ENCODE assay signal across 3 cellular contexts in the genomic region with DNA sequence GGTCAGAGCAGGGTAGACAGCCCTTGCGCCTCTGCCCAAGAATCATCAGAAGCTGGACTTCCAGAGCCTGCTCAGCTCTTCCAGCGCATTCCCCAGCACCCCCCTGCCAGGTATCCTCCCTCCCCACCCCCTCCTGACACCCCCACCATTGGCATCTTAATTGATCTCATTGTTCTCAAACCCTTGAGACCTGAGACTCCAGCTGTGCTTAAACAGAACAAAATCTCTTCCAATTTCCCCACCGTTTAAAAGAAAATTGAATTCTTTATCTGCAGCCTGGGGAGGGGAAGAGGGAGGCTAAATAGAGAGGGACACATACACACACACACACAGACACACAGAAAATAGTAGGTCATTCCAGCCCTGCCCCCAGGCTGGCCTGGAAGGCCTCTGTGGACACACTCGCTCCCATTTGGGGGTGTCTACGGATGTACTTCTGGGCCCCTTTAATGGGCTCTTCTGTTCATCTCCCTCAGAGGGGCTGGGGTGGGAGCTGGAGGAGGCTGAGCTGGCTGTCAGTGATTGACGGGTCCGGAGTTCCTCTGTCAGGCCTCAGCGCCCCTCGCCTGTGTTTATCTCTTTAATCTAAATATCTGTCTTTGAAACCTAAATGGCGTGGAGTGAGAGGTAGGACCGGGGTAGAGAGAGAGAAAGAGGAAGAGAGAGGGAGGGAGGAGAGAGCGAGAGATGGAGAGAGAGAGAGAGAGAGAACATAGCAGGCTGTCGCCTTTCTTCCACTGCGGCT.
A peak's percentile ranks its signal among the peaks of the same experiment; 100 is the strongest.
TF ChIP-seq lines count a peak whose summit lies in the region.

No MANE protein-coding gene starts in this region.

TF ChIP-seq in SK-N-SH, 30 proteins besides CTCF, POLR2A, EP300 and RAD21 (continued from another document):
- TF ChIP-seq, protein P1, sequence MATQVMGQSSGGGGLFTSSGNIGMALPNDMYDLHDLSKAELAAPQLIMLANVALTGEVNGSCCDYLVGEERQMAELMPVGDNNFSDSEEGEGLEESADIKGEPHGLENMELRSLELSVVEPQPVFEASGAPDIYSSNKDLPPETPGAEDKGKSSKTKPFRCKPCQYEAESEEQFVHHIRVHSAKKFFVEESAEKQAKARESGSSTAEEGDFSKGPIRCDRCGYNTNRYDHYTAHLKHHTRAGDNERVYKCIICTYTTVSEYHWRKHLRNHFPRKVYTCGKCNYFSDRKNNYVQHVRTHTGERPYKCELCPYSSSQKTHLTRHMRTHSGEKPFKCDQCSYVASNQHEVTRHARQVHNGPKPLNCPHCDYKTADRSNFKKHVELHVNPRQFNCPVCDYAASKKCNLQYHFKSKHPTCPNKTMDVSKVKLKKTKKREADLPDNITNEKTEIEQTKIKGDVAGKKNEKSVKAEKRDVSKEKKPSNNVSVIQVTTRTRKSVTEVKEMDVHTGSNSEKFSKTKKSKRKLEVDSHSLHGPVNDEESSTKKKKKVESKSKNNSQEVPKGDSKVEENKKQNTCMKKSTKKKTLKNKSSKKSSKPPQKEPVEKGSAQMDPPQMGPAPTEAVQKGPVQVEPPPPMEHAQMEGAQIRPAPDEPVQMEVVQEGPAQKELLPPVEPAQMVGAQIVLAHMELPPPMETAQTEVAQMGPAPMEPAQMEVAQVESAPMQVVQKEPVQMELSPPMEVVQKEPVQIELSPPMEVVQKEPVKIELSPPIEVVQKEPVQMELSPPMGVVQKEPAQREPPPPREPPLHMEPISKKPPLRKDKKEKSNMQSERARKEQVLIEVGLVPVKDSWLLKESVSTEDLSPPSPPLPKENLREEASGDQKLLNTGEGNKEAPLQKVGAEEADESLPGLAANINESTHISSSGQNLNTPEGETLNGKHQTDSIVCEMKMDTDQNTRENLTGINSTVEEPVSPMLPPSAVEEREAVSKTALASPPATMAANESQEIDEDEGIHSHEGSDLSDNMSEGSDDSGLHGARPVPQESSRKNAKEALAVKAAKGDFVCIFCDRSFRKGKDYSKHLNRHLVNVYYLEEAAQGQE (IDR thresholded peaks at IDR 0.05; ENCODE audit: low read depth, low read length): no peak

TF ChIP-seq in SK-N-SH treated with all-trans-retinoic acid at 6 μM for 48 hours, 23 proteins besides CTCF, POLR2A, EP300 and RAD21 (continued from another document):
- TF ChIP-seq, protein P2, sequence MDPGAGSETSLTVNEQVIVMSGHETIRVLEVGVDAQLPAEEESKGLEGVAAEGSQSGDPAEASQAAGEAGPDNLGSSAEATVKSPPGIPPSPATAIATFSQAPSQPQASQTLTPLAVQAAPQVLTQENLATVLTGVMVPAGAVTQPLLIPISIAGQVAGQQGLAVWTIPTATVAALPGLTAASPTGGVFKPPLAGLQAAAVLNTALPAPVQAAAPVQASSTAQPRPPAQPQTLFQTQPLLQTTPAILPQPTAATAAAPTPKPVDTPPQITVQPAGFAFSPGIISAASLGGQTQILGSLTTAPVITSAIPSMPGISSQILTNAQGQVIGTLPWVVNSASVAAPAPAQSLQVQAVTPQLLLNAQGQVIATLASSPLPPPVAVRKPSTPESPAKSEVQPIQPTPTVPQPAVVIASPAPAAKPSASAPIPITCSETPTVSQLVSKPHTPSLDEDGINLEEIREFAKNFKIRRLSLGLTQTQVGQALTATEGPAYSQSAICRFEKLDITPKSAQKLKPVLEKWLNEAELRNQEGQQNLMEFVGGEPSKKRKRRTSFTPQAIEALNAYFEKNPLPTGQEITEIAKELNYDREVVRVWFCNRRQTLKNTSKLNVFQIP (CRISPR knock-in tag; IDR thresholded peaks at IDR 0.05; ENCODE audit: borderline replicate concordance, low read depth): no peak
- TF ChIP-seq ARNTL (CRISPR knock-in tag; IDR thresholded peaks at IDR 0.05; ENCODE audit: borderline replicate concordance, low read depth): no peak

TF ChIP-seq in H1, 55 proteins besides CTCF, POLR2A, EP300 and RAD21 (continued from another document):
- TF ChIP-seq FOSL1 (IDR thresholded peaks at IDR 0.05; ENCODE audit: insufficient read depth, low read depth, low read length) (no peak), SRF (IDR thresholded peaks at IDR 0.05; ENCODE audit: low read depth, low read length) (no peak), EZH2 (IDR thresholded peaks at IDR 0.05; ENCODE audit: low read depth, low read length, severe bottlenecking) (no peak), RBBP5 (IDR thresholded peaks at IDR 0.05; ENCODE audit: borderline replicate concordance, low read depth, low read length) (0 out of 2 replicates have a peak, but pooled peaks have one; percentile 15), KDM4A (IDR thresholded peaks at IDR 0.05; ENCODE audit: low read depth, low read length, severe bottlenecking) (no peak), EGR1 (IDR thresholded peaks at IDR 0.05; ENCODE audit: borderline replicate concordance, low read depth, low read length) (0 out of 2 replicates have a peak, but pooled peaks have one; percentile 16)
